Comparison of ENCODE assay signal across 27 cellular contexts in the genomic region with DNA sequence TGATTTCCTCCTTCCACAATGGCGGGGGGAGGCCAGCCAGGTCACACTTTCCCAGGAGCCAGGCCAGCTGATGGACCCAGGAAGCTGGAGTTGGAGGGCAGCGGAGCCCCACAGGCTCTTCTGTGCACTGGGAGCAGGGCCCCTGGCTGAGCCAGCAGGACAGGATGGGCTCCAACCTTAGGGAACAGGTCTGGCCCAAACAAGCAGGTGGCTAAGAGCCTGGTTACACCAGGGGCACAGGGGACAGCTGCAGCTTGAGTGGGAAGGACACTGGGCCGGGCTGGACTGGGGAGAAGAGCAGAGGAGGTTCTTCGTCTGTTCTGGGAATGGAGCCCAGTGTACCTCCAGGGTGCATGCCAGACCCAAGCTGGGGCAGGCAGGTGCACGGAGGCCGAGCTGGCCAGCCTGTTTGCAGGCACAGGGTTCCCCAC.
DNase-seq lines count a peak whose midpoint lies in the region; ATAC-seq, FAIRE-seq and TF ChIP-seq lines count a peak whose summit lies in the region.
"Had no signal": no experiment of that assay in that cellular context is flagged by ENCODE, and none has a peak within 500 bp of the region (broad histone marks: within the 10 kb centered on the region; RNA-seq: fewer than 3 reads in every experiment).

No MANE protein-coding gene starts in this region.

- ATAC-seq in right lobe of liver = peak in 3 of 4 donors; percentile 43 to 88 (median 87)
- ATAC-seq in HepG2 = no peak
- no peak for ATAC-seq in upper lobe of right lung
- ATAC-seq: gastroesophageal sphincter, mucosa of descending colon, PC-3, WTC11 had no signal

- H4K20me1 ChIP-seq in HepG2 (ENCODE audit: insufficient read depth, low read length) = no peaks in the 10 kb centered on the region
- H4K20me1 ChIP-seq in Karpas-422 (ENCODE audit: insufficient read depth, low read depth, low read length) = no peaks in the 10 kb centered on the region

- H3K4me2 ChIP-seq in HepG2 (ENCODE audit: low read depth, low read length) (no peak overlapping the region), Karpas-422 (ENCODE audit: low read depth, low read length, poor library complexity, severe bottlenecking) (no peak overlapping the region)
- H3K4me2 ChIP-seq: neural progenitor cell had no signal

- TF ChIP-seq CTCF in right lobe of liver (IDR thresholded peaks at IDR 0.05) (no peak), HepG2 (CRISPR knock-in tag; IDR thresholded peaks at IDR 0.05) (no peak), RWPE1 (conservative IDR thresholded peaks at IDR 0.05; ENCODE audit: low read depth) (no peak), upper lobe of right lung (IDR thresholded peaks at IDR 0.05) (no peak)

- H3K27me3 ChIP-seq in right lobe of liver = no peaks in the 10 kb centered on the region
- H3K27me3 ChIP-seq in HepG2 (ENCODE audit: control insufficient read depth in 1 of 2, insufficient read depth in 2 of 2, low read length in 2 of 2) = peaks cover 20 to 66% of the 10 kb centered on the region in 2 experiments
- no peaks in the 10 kb centered on the region for H3K27me3 ChIP-seq in upper lobe of right lung
- 0 out of 2 replicates have a peak, but pooled peaks cover 3% of the 10 kb centered on the region for H3K27me3 ChIP-seq in Karpas-422 (ENCODE audit: low read length)
- H3K27me3 ChIP-seq: neural progenitor cell had no signal

- no peak for TF ChIP-seq POLR2A in right lobe of liver (IDR thresholded peaks at IDR 0.05)
- TF ChIP-seq POLR2A in HepG2 (IDR thresholded peaks at IDR 0.05; ENCODE audit: insufficient read depth in 1 of 2, low read depth in 2 of 2, low read length in 2 of 2) = no peak

- FAIRE-seq in HepG2 (lab: Jason Lieb, UNC) = no peak
- FAIRE-seq: GM19239, urothelium cell line had no signal

- H3K79me2 ChIP-seq in HepG2 (ENCODE audit: insufficient read depth, low read length) (no peaks in the 10 kb centered on the region), Karpas-422 (ENCODE audit: low read length) (no peaks in the 10 kb centered on the region)

- H3K9ac ChIP-seq in HepG2 (ENCODE audit: insufficient read depth, low read depth, low read length) = no peak overlapping the region
- H3K9ac ChIP-seq in Karpas-422 (ENCODE audit: low read length) = no peak overlapping the region
- H3K9ac ChIP-seq: neural progenitor cell had no signal

- no TSS peak for BruUV-seq in HepG2 (replicated peaks; lab: Mats Ljungman, UMichigan)

- no peaks in the 10 kb centered on the region for H3K36me3 ChIP-seq in right lobe of liver
- H3K36me3 ChIP-seq in HepG2 (replicated peaks in 1 of 2; ENCODE audit: control insufficient read depth in 1 of 2, insufficient read depth in 2 of 2, low read length in 2 of 2) = no peaks in the 10 kb centered on the region
- no peaks in the 10 kb centered on the region for H3K36me3 ChIP-seq in upper lobe of right lung
- no peaks in the 10 kb centered on the region for H3K36me3 ChIP-seq in Karpas-422 (ENCODE audit: insufficient read depth, low read length)
- H3K36me3 ChIP-seq: gastroesophageal sphincter, neural progenitor cell had no signal

- intact Hi-C loops in right lobe of liver (cut with DNase I) (no loop called here), HepG2 (cut with micrococcal nuclease; ENCODE audit: unreplicated experiment) (no loop called here), upper lobe of right lung (cut with DNase I) (no loop called here)

- H3K4me1 ChIP-seq in right lobe of liver = no peaks in the 10 kb centered on the region
- no peaks in the 10 kb centered on the region for H3K4me1 ChIP-seq in HepG2 (ENCODE audit: insufficient read depth, low read length)
- no peaks in the 10 kb centered on the region for H3K4me1 ChIP-seq in upper lobe of right lung
- H3K4me1 ChIP-seq in Karpas-422 (ENCODE audit: low read length) = no peaks in the 10 kb centered on the region
- H3K4me1 ChIP-seq: gastroesophageal sphincter had no signal

- H3K4me3 ChIP-seq in right lobe of liver (no peak overlapping the region), HepG2 (replicated peaks in 1 of 3; ENCODE audit: insufficient read depth in 1 of 3, low read depth in 2 of 3, low read length in 3 of 3) (no peak overlapping the region), upper lobe of right lung (no peak overlapping the region), Karpas-422 (ENCODE audit: low read length) (no peak overlapping the region)
- H3K4me3 ChIP-seq: gastroesophageal sphincter, mucosa of descending colon, neural progenitor cell, skin epidermis had no signal

- in situ Hi-C loops in HepG2 (cut with HindIII; ENCODE audit: extremely low pct_ligation_motif_present, low pct_unique_long_range_greater_than_20kb) = no loop called here

- H3K27ac ChIP-seq in right lobe of liver (no peak overlapping the region), HepG2 (ENCODE audit: extremely low read length, insufficient read depth, low read length) (no peak overlapping the region), RWPE1 (peak overlapping the region; percentile 85), upper lobe of right lung (no peak overlapping the region), Karpas-422 (ENCODE audit: low read length) (no peak overlapping the region)
- H3K27ac ChIP-seq: gastroesophageal sphincter, neural progenitor cell, skin epidermis had no signal

- no peak for TF ChIP-seq EP300 in HepG2 (IDR thresholded peaks at IDR 0.05; ENCODE audit: low read depth in 2 of 2, low read length in 2 of 2)
- TF ChIP-seq EP300 in HepG2 (CRISPR knock-in tag; IDR thresholded peaks at IDR 0.05; ENCODE audit: borderline replicate concordance) = no peak

- POLR2A ChIA-PET in HepG2 (lab: Yijun Ruan, JAX) (no interaction called here), RWPE1 (lab: Yijun Ruan, JAX; ENCODE audit: low non-redundant PET) (no interaction called here)

- no peak for TF ChIP-seq RAD21 in HepG2 (CRISPR knock-in tag; IDR thresholded peaks at IDR 0.05)

- DNase-seq in right lobe of liver (peak in 2 of 3 donors; percentile 46 to 57), HepG2 (ENCODE audit: low spot score) (no peak), RWPE1 (ENCODE audit: low spot score) (no peak), mucosa of gallbladder (ENCODE audit: low spot score) (peak; percentile 6), upper lobe of right lung (no peak), Karpas-422 (no peak), UCSD-AML1 (lab: John Stamatoyannopoulos, UW; ENCODE audit: unreplicated experiment) (no peak)
- DNase-seq: activated CD4-positive, alpha-beta T cell treated with anti-CD3 and anti-CD28 coated beads, Interleukin-2, amount 50 U/mL, for 4 hours; activated naive CD4-positive, alpha-beta T cell; activated T-cell treated with anti-CD3 and anti-CD28 coated beads, Interleukin-2, amount 50 U/mL, for 1 hour; Calu3; HCEC 1CT; hypothalamus; Kasumi-1; mucosa of descending colon; NCI-H187 treated with DMSO at 0.1 percent for 48 hours; PC-3; SHP77 treated with DMSO at 0.1 percent for 48 hours; stimulated activated CD4-positive, alpha-beta T cell treated with anti-CD3 and anti-CD28 coated beads, Interleukin-1b, Interleukin-23, amount 100 ng/mL, for 48 hours; SW 1271; T1000 had no signal

- no peaks in the 10 kb centered on the region for H3K9me2 ChIP-seq in Karpas-422 (replicated peaks; ENCODE audit: insufficient read depth, low read length)

- CTCF ChIA-PET in HepG2 (lab: Yijun Ruan, JAX; ENCODE audit: low intra/inter-chr PET ratio, low total read pairs) (no interaction called here), RWPE1 (lab: Yijun Ruan, JAX) (interaction anchor here (0.5 kb wide), 1 partner anchor 103 kb away, joined by 3 read pairs; no protein-coding TSS in a partner anchor)

- H2AFZ ChIP-seq in HepG2 (ENCODE audit: low read length) = no peak overlapping the region
- no peak overlapping the region for H2AFZ ChIP-seq in Karpas-422 (ENCODE audit: low read length)
- H2AFZ ChIP-seq: neural progenitor cell had no signal

- WGBS in right lobe of liver (ENCODE audit: insufficient coverage, low coverage, low lambda C conversion rate, missing lambda C conversion rate) = 28% methylated on average over 3 of the region's 6 CpGs
- 15% methylated on average over 6 of the region's 6 CpGs for WGBS in HepG2 (ENCODE audit: low lambda C conversion rate)

- H3K9me3 ChIP-seq in right lobe of liver (no peaks in the 10 kb centered on the region), HepG2 (ENCODE audit: low read length) (peaks cover 2% of the 10 kb centered on the region), upper lobe of right lung (no peaks in the 10 kb centered on the region), Karpas-422 (ENCODE audit: low read length) (0 out of 2 replicates have a peak, but pooled peaks cover under 1% of the 10 kb centered on the region)
- H3K9me3 ChIP-seq: gastroesophageal sphincter, mucosa of descending colon had no signal

TF ChIP-seq in HepG2, 621 proteins besides CTCF, POLR2A, EP300 and RAD21 (continues in another document):
- no peak for TF ChIP-seq TCF7 (IDR thresholded peaks at IDR 0.05; ENCODE audit: low read depth)
- no peak for TF ChIP-seq ZNF44 (CRISPR knock-in tag; IDR thresholded peaks at IDR 0.05)
- TF ChIP-seq, protein P1, sequence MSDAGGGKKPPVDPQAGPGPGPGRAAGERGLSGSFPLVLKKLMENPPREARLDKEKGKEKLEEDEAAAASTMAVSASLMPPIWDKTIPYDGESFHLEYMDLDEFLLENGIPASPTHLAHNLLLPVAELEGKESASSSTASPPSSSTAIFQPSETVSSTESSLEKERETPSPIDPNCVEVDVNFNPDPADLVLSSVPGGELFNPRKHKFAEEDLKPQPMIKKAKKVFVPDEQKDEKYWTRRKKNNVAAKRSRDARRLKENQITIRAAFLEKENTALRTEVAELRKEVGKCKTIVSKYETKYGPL (CRISPR knock-in tag; IDR thresholded peaks at IDR 0.05) = no peak
- TF ChIP-seq ZNF749 (CRISPR knock-in tag; IDR thresholded peaks at IDR 0.05; ENCODE audit: borderline replicate concordance) = no peak
- TF ChIP-seq ZNF382 (CRISPR knock-in tag; IDR thresholded peaks at IDR 0.05; ENCODE audit: borderline replicate concordance) = no peak
- no peak for TF ChIP-seq HNRNPUL1 (IDR thresholded peaks at IDR 0.05; ENCODE audit: low read depth, low read length)

Comparison
In these comparisons a context has a peak if more than half of its experiments do, and no peak if none do; other contexts are left out.
1. ATAC-seq: peak in right lobe of liver (3 of 4); none in HepG2 (single experiment) and upper lobe of right lung (single experiment).
2. DNase-seq: peak in right lobe of liver (2 of 3) and mucosa of gallbladder (single experiment); none in HepG2 (single experiment), RWPE1 (single experiment), upper lobe of right lung (single experiment), Karpas-422 (single experiment) and UCSD-AML1 (single experiment).